In genomic region chr2:30421551-30422436, GRCh38 we compare ENCODE assay signal across 1 cellular context.
TF ChIP-seq lines count a peak whose summit lies in the region.

No MANE protein-coding gene starts in this region.

TF ChIP-seq in K562, 482 proteins besides CTCF, POLR2A, EP300 and RAD21 (continues in another document):
- no peak for TF ChIP-seq ESRRB (CRISPR knock-in tag; IDR thresholded peaks at IDR 0.05; ENCODE audit: borderline replicate concordance)
- TF ChIP-seq ZFP30 (CRISPR knock-in tag; IDR thresholded peaks at IDR 0.05; ENCODE audit: borderline replicate concordance): no peak
- TF ChIP-seq ATF4 (CRISPR knock-in tag; IDR thresholded peaks at IDR 0.05): peak; percentile 90
- no peak for TF ChIP-seq PHF21A (IDR thresholded peaks at IDR 0.05; ENCODE audit: borderline replicate concordance, low read depth)
- no peak for TF ChIP-seq DLX4 (CRISPR knock-in tag; IDR thresholded peaks at IDR 0.05)
- TF ChIP-seq CUX1 (CRISPR knock-in tag; IDR thresholded peaks at IDR 0.05): no peak
- no peak for TF ChIP-seq ZFPM2 (CRISPR knock-in tag; IDR thresholded peaks at IDR 0.05)
- TF ChIP-seq RCOR1 (IDR thresholded peaks at IDR 0.05; ENCODE audit: borderline replicate concordance in 1 of 2, low read depth in 2 of 2, low read length in 2 of 2): peak in 1 of 2 experiments; percentile 68; a peak in 2 of 4 replicates
- no peak for TF ChIP-seq SPI1 (IDR thresholded peaks at IDR 0.05; ENCODE audit: borderline replicate concordance, low read depth, low read length)
- peak; percentile 45 for TF ChIP-seq MEIS2 (IDR thresholded peaks at IDR 0.05; ENCODE audit: partially characterized antibody)
- no peak; the same call in 1 of the 2 replicates for TF ChIP-seq FOSL1 (tag; conservative IDR thresholded peaks at IDR 0.05)
- TF ChIP-seq FOS (IDR thresholded peaks at IDR 0.05; ENCODE audit: extremely low read depth, insufficient read length): no peak
- no peak for TF ChIP-seq ZC3H11A (IDR thresholded peaks at IDR 0.05; ENCODE audit: low read depth, low read length)
- peak; percentile 49 for TF ChIP-seq RBFOX2 (IDR thresholded peaks at IDR 0.05; ENCODE audit: low read depth, low read length)
- TF ChIP-seq POLR2B (IDR thresholded peaks at IDR 0.05; ENCODE audit: low read depth, partially characterized antibody): no peak
- no peak for TF ChIP-seq NR2C2 (CRISPR knock-in tag; IDR thresholded peaks at IDR 0.05)
- TF ChIP-seq NR2C2 (tag; IDR thresholded peaks at IDR 0.05): peak; percentile 58; the same call in 1 of the 2 replicates
- peak; percentile 79 for TF ChIP-seq ATF3 (IDR thresholded peaks at IDR 0.05)
- TF ChIP-seq ATF3 (CRISPR knock-in tag; conservative IDR thresholded peaks at IDR 0.05): no peak
- no peak for TF ChIP-seq NCOA1 (IDR thresholded peaks at IDR 0.05; ENCODE audit: low read depth)
- no peak for TF ChIP-seq E2F4 (CRISPR knock-in tag; IDR thresholded peaks at IDR 0.05; ENCODE audit: low read depth)
- TF ChIP-seq MYBL2 (IDR thresholded peaks at IDR 0.05; ENCODE audit: low read depth): no peak
- no peak for TF ChIP-seq MYBL2 (CRISPR knock-in tag; IDR thresholded peaks at IDR 0.05; ENCODE audit: borderline replicate concordance)
- TF ChIP-seq ZKSCAN1 (IDR thresholded peaks at IDR 0.05; ENCODE audit: low read depth, low read length): no peak
- no peak for TF ChIP-seq ZBTB11 (CRISPR knock-in tag; IDR thresholded peaks at IDR 0.05)
- TF ChIP-seq ZNF384 (IDR thresholded peaks at IDR 0.05; ENCODE audit: low read depth, low read length): peak; percentile 91
- TF ChIP-seq ZC3H4 (CRISPR knock-in tag; IDR thresholded peaks at IDR 0.05; ENCODE audit: borderline replicate concordance): no peak
- TF ChIP-seq MTA3 (IDR thresholded peaks at IDR 0.05; ENCODE audit: borderline replicate concordance): no peak
- peak in 1 of 2 experiments; percentile 47; a peak in 1 of 4 replicates for TF ChIP-seq TRIM24 (IDR thresholded peaks at IDR 0.05)
- TF ChIP-seq SMARCA5 (IDR thresholded peaks at IDR 0.05): no peak
- TF ChIP-seq ZNF224 (CRISPR knock-in tag; IDR thresholded peaks at IDR 0.05): no peak
- TF ChIP-seq VEZF1 (CRISPR knock-in tag; IDR thresholded peaks at IDR 0.05): 0 out of 2 replicates have a peak, but pooled peaks have one; percentile 24
- TF ChIP-seq ATF7 (IDR thresholded peaks at IDR 0.05): peak; percentile 77
- peak; percentile 40; the same call in 1 of the 2 replicates for TF ChIP-seq CXXC5 (CRISPR knock-in tag; IDR thresholded peaks at IDR 0.05)
- peak; percentile 17 for TF ChIP-seq CTBP1 (IDR thresholded peaks at IDR 0.05; ENCODE audit: borderline replicate concordance)
- TF ChIP-seq ZNF280B (CRISPR knock-in tag; IDR thresholded peaks at IDR 0.05): no peak
- TF ChIP-seq KAT2B (IDR thresholded peaks at IDR 0.05; ENCODE audit: low read depth, low read length): no peak
- TF ChIP-seq NFXL1 (CRISPR knock-in tag; IDR thresholded peaks at IDR 0.05): no peak
